In genomic region chr5:39072915-39073758, GRCh38 we compare ENCODE assay signal across 8 cellular contexts. TPM values are rescaled to one million over a fixed set of nuclear protein-coding genes. Genes with fewer than 3 reads are reported as not detected.
A peak's percentile ranks its signal among the peaks of the same experiment; 100 is the strongest.
DNase-seq lines count a peak whose midpoint lies in the region; ATAC-seq, FAIRE-seq and TF ChIP-seq lines count a peak whose summit lies in the region.

No MANE protein-coding gene starts in this region.

- TF ChIP-seq CTCF in D721Med (IDR thresholded peaks at IDR 0.05; ENCODE audit: insufficient read depth, missing control alignments): no peak
- TF ChIP-seq CTCF in thoracic aorta (IDR thresholded peaks at IDR 0.05): no peak

- FAIRE-seq in D721Med (lab: Jason Lieb, UNC): peak; percentile 70

- no peaks in the 10 kb centered on the region for H3K27me3 ChIP-seq in thoracic aorta (replicated peaks; ENCODE audit: insufficient read depth)

- DNase-seq in D721Med (ENCODE audit: insufficient read length, low spot score) (no peak), HS-5 (ENCODE audit: low read depth) (peak; percentile 40), RKO (ENCODE audit: low spot score) (peak; percentile 55), glomerular visceral epithelial cell (ENCODE audit: extremely low spot score) (peak; percentile 53), occipital lobe (lab: John Stamatoyannopoulos, UW) (peak; percentile 28), thoracic aorta (ENCODE audit: low spot score) (no peak)
- peak; percentile 54 for DNase-seq in activated naive CD4-positive, alpha-beta T cell treated with Interleukin-2 at 50 U/mL for 16 hours

- peaks cover 11 to 40% of the 10 kb centered on the region in 2 donors for H3K4me1 ChIP-seq in thoracic aorta (ENCODE audit: control insufficient read depth in 1 of 2, low read depth in 2 of 2)

- H3K4me3 ChIP-seq in thoracic aorta: peak overlapping the region; percentile 99

- H3K36me3 ChIP-seq in thoracic aorta: no peaks in the 10 kb centered on the region

- ATAC-seq in GM21360 (IDR thresholded peaks at IDR 0.05; ENCODE audit: unreplicated experiment): peak; percentile 29
- ATAC-seq in thoracic aorta (ENCODE audit: insufficient number of reproducible peaks, low FRiP score, low read depth): peak; percentile 5

- peak overlapping the region; percentile 99 for H3K27ac ChIP-seq in thoracic aorta

- no peaks in the 10 kb centered on the region for H3K9me3 ChIP-seq in thoracic aorta

RNA-seq across cellular contexts. Expression of gene RICTOR, which starts 1.1 kb away (rescaled TPM):
- 87.3 TPM for total RNA-seq in occipital lobe
- total RNA-seq in thoracic aorta: 10 to 100 TPM; 35.6 to 50.4 TPM

Comparison
In these comparisons a context has a peak if more than half of its experiments do, and no peak if none do; other contexts are left out.
1. DNase-seq: peak in HS-5 (single experiment), RKO (single experiment), activated naive CD4-positive, alpha-beta T cell treated with Interleukin-2 at 50 U/mL for 16 hours (single experiment), glomerular visceral epithelial cell (single experiment) and occipital lobe (single experiment); none in D721Med (single experiment) and thoracic aorta (single experiment).